ENCODE assay signal across 17 cellular contexts in the genomic region with DNA sequence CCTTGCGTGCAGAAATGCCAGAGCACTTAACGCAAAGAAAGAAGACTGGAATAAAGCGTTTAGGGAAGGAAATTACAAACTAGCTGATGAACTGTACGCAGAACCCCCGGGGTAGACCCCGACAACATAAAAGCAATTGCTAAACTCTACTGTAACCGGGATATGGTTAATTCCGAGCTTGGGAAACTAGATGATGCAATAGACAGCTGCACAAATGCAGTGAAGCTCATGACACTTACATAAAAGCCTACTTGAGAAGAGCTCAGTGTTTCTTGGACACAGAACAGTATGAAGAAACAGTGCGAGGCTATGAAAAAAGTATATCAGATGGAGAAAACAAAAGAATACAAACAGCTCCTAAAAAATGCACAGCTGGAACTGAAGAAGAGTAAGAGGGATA. TPM values are rescaled to one million over a fixed set of nuclear protein-coding genes. Genes with fewer than 3 reads are reported as not detected.
DNase-seq lines count a peak whose midpoint lies in the region; ATAC-seq, FAIRE-seq and TF ChIP-seq lines count a peak whose summit lies in the region.
"Had no signal": no experiment of that assay in that cellular context is flagged by ENCODE, and none has a peak within 500 bp of the region (broad histone marks: within the 10 kb centered on the region; RNA-seq: fewer than 3 reads in every experiment).

No MANE protein-coding gene starts in this region.

- POLR2A ChIA-PET in HepG2 (lab: Yijun Ruan, JAX) (no interaction called here), Caco-2 (lab: Charles Lee) (interaction anchor here (0.6 kb wide), 1 partner anchor 36 kb away, joined by 5 read pairs; a partner anchor contains a TSS)

- peak; percentile 90 for DNase-seq in LHCN-M2 (ENCODE audit: low read depth)
- peak; percentile 32 for DNase-seq in astrocyte of the spinal cord (ENCODE audit: low read depth, low spot score)
- DNase-seq in HepG2 (ENCODE audit: low spot score): no peak
- DNase-seq in tibial nerve (ENCODE audit: low spot score in 2 of 2): peak in 1 of 2 donors; percentile 62
- no peak for DNase-seq in Caco-2
- no peak for DNase-seq in NAMALWA (ENCODE audit: low spot score)
- DNase-seq in HPDE6-E6E7 (ENCODE audit: extremely low spot score): no peak
- DNase-seq: activated CD4-positive, alpha-beta T cell treated with anti-CD3 and anti-CD28 coated beads for 4 hours; activated effector memory CD4-positive, alpha-beta T cell treated with anti-CD3 and anti-CD28 coated beads, Interleukin-2, amount 50 U/mL, for 16 hours; NCI-H446; ovary; stimulated activated CD4-positive, alpha-beta T cell treated with anti-CD3 and anti-CD28 coated beads, Interleukin-4, amount 100 ng/mL, for 4 hours; stimulated activated naive CD8-positive, alpha-beta T cell treated with anti-CD3 and anti-CD28 coated beads, Interleukin-15, amount 100 ng/mL, for 72 hours had no signal

- BruUV-seq in HepG2 (replicated peaks; lab: Mats Ljungman, UMichigan) (no TSS peak), Caco-2 (replicated peaks; lab: Mats Ljungman, UMichigan) (no TSS peak)

- intact Hi-C loops in HepG2 (cut with micrococcal nuclease; ENCODE audit: unreplicated experiment): no loop called here
- intact Hi-C loops in Caco-2 (cut with micrococcal nuclease; ENCODE audit: unreplicated experiment): no loop called here

- H3K27me3 ChIP-seq in HepG2 (ENCODE audit: control insufficient read depth in 1 of 2, insufficient read depth in 2 of 2, low read length in 2 of 2) (no peaks in the 10 kb centered on the region; a peak in 1 of 5 replicates), tibial nerve (no peaks in the 10 kb centered on the region), Caco-2 (replicated peaks; ENCODE audit: control insufficient read depth, insufficient read depth, low read length) (no peaks in the 10 kb centered on the region)
- H3K27me3 ChIP-seq: ovary, SJSA1 had no signal

- no peaks in the 10 kb centered on the region for H3K9me3 ChIP-seq in HepG2 (ENCODE audit: low read length)
- no peaks in the 10 kb centered on the region for H3K9me3 ChIP-seq in tibial nerve
- no peaks in the 10 kb centered on the region for H3K9me3 ChIP-seq in Caco-2
- H3K9me3 ChIP-seq: ovary, SJSA1 had no signal

- in situ Hi-C loops in astrocyte of the spinal cord (cut with HindIII; ENCODE audit: low sequenced_read_pairs) (no loop called here), HepG2 (cut with HindIII; ENCODE audit: extremely low pct_ligation_motif_present, low pct_unique_long_range_greater_than_20kb) (no loop called here)

- no peaks in the 10 kb centered on the region for H4K20me1 ChIP-seq in HepG2 (ENCODE audit: insufficient read depth, low read length)

- no peak overlapping the region for H3K4me3 Mint-ChIP-seq in Caco-2 (ENCODE audit: unreplicated experiment)
- H3K4me3 Mint-ChIP-seq: stimulated activated naive CD8-positive, alpha-beta T cell treated with anti-CD3 and anti-CD28 coated beads, Interleukin-15, amount 100 ng/mL, for 72 hours had no signal

- no peak overlapping the region for H2AFZ ChIP-seq in HepG2 (ENCODE audit: low read length)

- no peaks in the 10 kb centered on the region for H3K36me3 ChIP-seq in HepG2 (replicated peaks in 1 of 2; ENCODE audit: control insufficient read depth in 1 of 2, insufficient read depth in 2 of 2, low read length in 2 of 2)
- H3K36me3 ChIP-seq in tibial nerve: no peaks in the 10 kb centered on the region
- no peaks in the 10 kb centered on the region for H3K36me3 ChIP-seq in Caco-2 (ENCODE audit: control insufficient read depth, insufficient read depth, low read length)
- H3K36me3 ChIP-seq: ovary, SJSA1 had no signal

- no peak overlapping the region for H3K27ac Mint-ChIP-seq in Caco-2 (ENCODE audit: unreplicated experiment)
- H3K27ac Mint-ChIP-seq: stimulated activated naive CD8-positive, alpha-beta T cell treated with anti-CD3 and anti-CD28 coated beads, Interleukin-15, amount 100 ng/mL, for 72 hours had no signal

- no peak for ATAC-seq in HepG2
- no peak for ATAC-seq in HG02623 (IDR thresholded peaks at IDR 0.05; ENCODE audit: unreplicated experiment)
- ATAC-seq: GM12878; stimulated activated naive CD8-positive, alpha-beta T cell treated with anti-CD3 and anti-CD28 coated beads, Interleukin-15, amount 100 ng/mL, for 72 hours had no signal

- H3K27ac ChIP-seq in HepG2 (ENCODE audit: extremely low read length, insufficient read depth, low read length): no peak overlapping the region
- H3K27ac ChIP-seq in tibial nerve: peak overlapping the region in 2 of 4 donors; percentile 61 to 66
- H3K27ac ChIP-seq: ovary, SJSA1 had no signal

- peaks cover 5% of the 10 kb centered on the region for H3K27me3 Mint-ChIP-seq in Caco-2 (ENCODE audit: insufficient read depth, unreplicated experiment)
- H3K27me3 Mint-ChIP-seq: stimulated activated naive CD8-positive, alpha-beta T cell treated with anti-CD3 and anti-CD28 coated beads, Interleukin-15, amount 100 ng/mL, for 72 hours had no signal

- H3K4me2 ChIP-seq in HepG2 (ENCODE audit: low read depth, low read length): no peak overlapping the region

- 28% methylated on average over 9 of the region's 9 CpGs for WGBS in HepG2 (ENCODE audit: low lambda C conversion rate)
- 55 to 69% methylated on average over 9 of the region's 9 CpGs for WGBS in tibial nerve, 2 donors

- TF ChIP-seq CTCF in astrocyte of the spinal cord (IDR thresholded peaks at IDR 0.05; ENCODE audit: low read depth, low read length) (no peak), HepG2 (CRISPR knock-in tag; IDR thresholded peaks at IDR 0.05) (no peak), tibial nerve (IDR thresholded peaks at IDR 0.05) (no peak), Caco-2 (IDR thresholded peaks at IDR 0.05; ENCODE audit: insufficient read depth in 1 of 2, low read depth in 1 of 2, low read length in 1 of 2, severe bottlenecking in 1 of 2, unreplicated experiment in 1 of 2) (no peak)

- no peak for TF ChIP-seq POLR2A in HepG2 (IDR thresholded peaks at IDR 0.05; ENCODE audit: insufficient read depth in 1 of 2, low read depth in 2 of 2, low read length in 2 of 2)
- no peak for TF ChIP-seq POLR2A in tibial nerve (IDR thresholded peaks at IDR 0.05)

- H3K4me1 ChIP-seq in HepG2 (ENCODE audit: insufficient read depth, low read length) (no peaks in the 10 kb centered on the region), tibial nerve (peaks cover 0 to 21% (median 3%) of the 10 kb centered on the region in 4 donors), Caco-2 (no peaks in the 10 kb centered on the region)
- H3K4me1 ChIP-seq: SJSA1 had no signal

- H3K79me2 ChIP-seq in HepG2 (ENCODE audit: insufficient read depth, low read length): no peaks in the 10 kb centered on the region

- H3K4me3 ChIP-seq in astrocyte of the spinal cord (ENCODE audit: low read depth, low read length): no peak overlapping the region
- no peak overlapping the region for H3K4me3 ChIP-seq in HepG2 (replicated peaks in 1 of 3; ENCODE audit: insufficient read depth in 1 of 3, low read depth in 2 of 3, low read length in 3 of 3)
- H3K4me3 ChIP-seq in tibial nerve: no peak overlapping the region
- no peak overlapping the region for H3K4me3 ChIP-seq in Caco-2 (ENCODE audit: low read depth, low read length)
- H3K4me3 ChIP-seq: GM12878, ovary, SJSA1 had no signal

- CTCF ChIA-PET in HepG2 (lab: Yijun Ruan, JAX; ENCODE audit: low intra/inter-chr PET ratio, low total read pairs): no interaction called here
- CTCF ChIA-PET in Caco-2 (lab: Charles Lee): no interaction called here

- no peaks in the 10 kb centered on the region for H3K9me3 Mint-ChIP-seq in Caco-2 (ENCODE audit: unreplicated experiment)

- TF ChIP-seq EP300 in HepG2 (IDR thresholded peaks at IDR 0.05; ENCODE audit: low read depth in 2 of 2, low read length in 2 of 2) (no peak), HepG2 (CRISPR knock-in tag; IDR thresholded peaks at IDR 0.05; ENCODE audit: borderline replicate concordance) (no peak), tibial nerve (IDR thresholded peaks at IDR 0.05) (peak; percentile 29 to 90)

- no peaks in the 10 kb centered on the region for H3K4me1 Mint-ChIP-seq in Caco-2 (ENCODE audit: low read depth, unreplicated experiment)

- H3K36me3 Mint-ChIP-seq in Caco-2 (ENCODE audit: insufficient read depth, unreplicated experiment): no peaks in the 10 kb centered on the region

- no peak overlapping the region for H3K9ac ChIP-seq in HepG2 (ENCODE audit: insufficient read depth, low read depth, low read length)

- no peak for FAIRE-seq in HepG2 (lab: Jason Lieb, UNC)
- FAIRE-seq: frontal cortex, GM12878 had no signal

- TF ChIP-seq RAD21 in HepG2 (CRISPR knock-in tag; IDR thresholded peaks at IDR 0.05): no peak

RNA-seq across cellular contexts. Expression of a gene that starts 35.6 kb away (rescaled TPM):
- total RNA-seq in LHCN-M2 (2014; rRNA removed) (210 and 256 TPM in 2 replicates), HepG2 (2016; rRNA removed; fragmentation: Illumina TruSeq; extraction: Trizol) (16.8 and 17.6 TPM in 2 replicates), tibial nerve (100 to 1,000 TPM; 297 to 618 (median 413) TPM), Caco-2 (2022) (78.0 and 78.6 TPM in 2 replicates)
- polyA plus RNA-seq in LHCN-M2 (2012): 357 TPM
- total RNA-seq in HepG2 (2016; cell fraction: cytosol; rRNA removed; fragmentation: Illumina TruSeq; extraction: Trizol; ENCODE audit: low read depth): 3.3 and 5.6 TPM in 2 replicates
- total RNA-seq in HepG2 (2016; cell fraction: insoluble cytoplasmic fraction; rRNA removed; fragmentation: Illumina TruSeq; extraction: Trizol): 12.5 and 18.6 TPM in 2 replicates
- total RNA-seq in HepG2 (2016; cell fraction: membrane; rRNA removed; fragmentation: Illumina TruSeq; extraction: Trizol): 8.2 and 9.8 TPM in 2 replicates
- total RNA-seq in HepG2 (2016; cell fraction: nucleus; rRNA removed; fragmentation: Illumina TruSeq; extraction: Trizol): 10.2 and 12.3 TPM in 2 replicates
- 57.2 and 66.8 TPM in 2 replicates for polyA plus RNA-seq in HepG2 (2011; rRNA removed)
- polyA plus RNA-seq in HepG2 (2011; cell fraction: cytosol; rRNA removed): 22.6 and 34.2 TPM in 2 replicates
- polyA plus RNA-seq in HepG2 (2011; cell fraction: nucleus; rRNA removed): 38.3 and 44.4 TPM in 2 replicates
- 27.9 and 37.4 TPM in 2 replicates for polyA plus RNA-seq in HepG2 (2012)
- 4.1 and 4.2 TPM in 2 replicates for polyA plus RNA-seq in HepG2 (2016; cell fraction: cytosol; fragmentation: Illumina TruSeq; extraction: Trizol; ENCODE audit: low read depth)
- polyA plus RNA-seq in HepG2 (2016; cell fraction: insoluble cytoplasmic fraction; fragmentation: Illumina TruSeq; extraction: Trizol; ENCODE audit: low read depth): 26.3 and 33.5 TPM in 2 replicates
- 7.9 and 8.1 TPM in 2 replicates for polyA plus RNA-seq in HepG2 (2016; cell fraction: membrane; fragmentation: Illumina TruSeq; extraction: Trizol; ENCODE audit: low read depth)
- 29.6 and 30.7 TPM in 2 replicates for polyA plus RNA-seq in HepG2 (2016; cell fraction: nucleus; fragmentation: Illumina TruSeq; extraction: Trizol; ENCODE audit: insufficient read depth, low read depth)
- polyA minus RNA-seq in HepG2 (2011; rRNA and poly(A)+ RNA removed; ENCODE audit: low replicate concordance): 17.4 and 116 TPM in 2 replicates
- polyA minus RNA-seq in HepG2 (2011; cell fraction: cytosol; rRNA and poly(A)+ RNA removed): 48.9 and 60.6 TPM in 2 replicates
- polyA minus RNA-seq in HepG2 (2011; cell fraction: nucleus; rRNA and poly(A)+ RNA removed): 23.0 and 29.2 TPM in 2 replicates

RNA-seq across cellular contexts. Expression of a gene that starts 47.0 kb away (rescaled TPM):
- total RNA-seq in LHCN-M2 (2014; rRNA removed) (1.2 and 2.1 TPM in 2 replicates), HepG2 (2016; rRNA removed; fragmentation: Illumina TruSeq; extraction: Trizol) (not detected in 2 replicates), tibial nerve (under 1 TPM; under 0.01 to 0.63 (median 0.26) TPM), Caco-2 (2022) (not detected in 2 replicates)
- polyA plus RNA-seq in LHCN-M2 (2012): 0.09 TPM
- total RNA-seq in HepG2 (2016; cell fraction: cytosol; rRNA removed; fragmentation: Illumina TruSeq; extraction: Trizol; ENCODE audit: low read depth): not detected in 2 replicates
- not detected in 2 replicates for total RNA-seq in HepG2 (2016; cell fraction: insoluble cytoplasmic fraction; rRNA removed; fragmentation: Illumina TruSeq; extraction: Trizol)
- total RNA-seq in HepG2 (2016; cell fraction: membrane; rRNA removed; fragmentation: Illumina TruSeq; extraction: Trizol): not detected in 2 replicates
- not detected in 2 replicates for total RNA-seq in HepG2 (2016; cell fraction: nucleus; rRNA removed; fragmentation: Illumina TruSeq; extraction: Trizol)
- polyA plus RNA-seq in HepG2 (2011; rRNA removed): not detected in 2 replicates
- 0.01 TPM in 1 of 2 replicates, not detected in the other for polyA plus RNA-seq in HepG2 (2011; cell fraction: cytosol; rRNA removed)
- polyA plus RNA-seq in HepG2 (2011; cell fraction: nucleus; rRNA removed): not detected in 2 replicates
- not detected in 2 replicates for polyA plus RNA-seq in HepG2 (2012)
- not detected in 2 replicates for polyA plus RNA-seq in HepG2 (2016; cell fraction: cytosol; fragmentation: Illumina TruSeq; extraction: Trizol; ENCODE audit: low read depth)
- polyA plus RNA-seq in HepG2 (2016; cell fraction: insoluble cytoplasmic fraction; fragmentation: Illumina TruSeq; extraction: Trizol; ENCODE audit: low read depth): not detected in 2 replicates
- polyA plus RNA-seq in HepG2 (2016; cell fraction: membrane; fragmentation: Illumina TruSeq; extraction: Trizol; ENCODE audit: low read depth): not detected in 2 replicates
- polyA plus RNA-seq in HepG2 (2016; cell fraction: nucleus; fragmentation: Illumina TruSeq; extraction: Trizol; ENCODE audit: insufficient read depth, low read depth): not detected in 2 replicates
- polyA minus RNA-seq in HepG2 (2011; rRNA and poly(A)+ RNA removed; ENCODE audit: low replicate concordance): not detected in 2 replicates
- not detected in 2 replicates for polyA minus RNA-seq in HepG2 (2011; cell fraction: cytosol; rRNA and poly(A)+ RNA removed)
- polyA minus RNA-seq in HepG2 (2011; cell fraction: nucleus; rRNA and poly(A)+ RNA removed): not detected in 2 replicates
- total RNA-seq: SJSA1 had no signal

Comparison
In these comparisons a context has a peak if more than half of its experiments do, and no peak if none do; other contexts are left out.
1. DNase-seq: peak in LHCN-M2 (single experiment) and astrocyte of the spinal cord (single experiment); none in HepG2 (single experiment), Caco-2 (0 of 2), NAMALWA (single experiment) and HPDE6-E6E7 (single experiment).